In genomic region chr5:124649548-124650501, GRCh38 we compare ENCODE assay signal across 1 cellular context.
TF ChIP-seq lines count a peak whose summit lies in the region.

No MANE protein-coding gene starts in this region.

TF ChIP-seq in GM12878, 131 proteins besides CTCF, POLR2A, EP300 and RAD21 (continued from another document):
- TF ChIP-seq PKNOX1 (IDR thresholded peaks at IDR 0.05), result peak; percentile 75
- TF ChIP-seq HCFC1 (IDR thresholded peaks at IDR 0.05; ENCODE audit: low read length), result no peak
- no peak; the same call in 1 of the 2 replicates for TF ChIP-seq JUNB (IDR thresholded peaks at IDR 0.05)
- no peak for TF ChIP-seq SUPT20H (IDR thresholded peaks at IDR 0.05; ENCODE audit: borderline replicate concordance, control insufficient read depth, low read depth, low read length)
- peak; percentile 11; the same call in 1 of the 2 replicates for TF ChIP-seq TCF7 (IDR thresholded peaks at IDR 0.05; ENCODE audit: borderline replicate concordance)
- no peak for TF ChIP-seq CHD4 (IDR thresholded peaks at IDR 0.05)
- no peak for TF ChIP-seq ZNF274 (IDR thresholded peaks at IDR 0.05; ENCODE audit: insufficient read depth, insufficient read length)
- no peak for TF ChIP-seq MYC (IDR thresholded peaks at IDR 0.05; ENCODE audit: insufficient read depth, insufficient read length, insufficient replicate concordance, low read length, severe bottlenecking)
- peak; percentile 93; the same call in 1 of the 2 replicates for TF ChIP-seq TCF3 (IDR thresholded peaks at IDR 0.05; ENCODE audit: borderline replicate concordance, insufficient read depth, low read depth, low read length)
- TF ChIP-seq BACH1 (IDR thresholded peaks at IDR 0.05; ENCODE audit: borderline replicate concordance), result peak; percentile 79; the same call in 1 of the 2 replicates
